In genomic region chr7:7969306-7970112, GRCh38 we compare ENCODE assay signal across 8 cellular contexts. TPM values are rescaled to one million over a fixed set of nuclear protein-coding genes. Genes with fewer than 3 reads are reported as not detected.
DNase-seq lines count a peak whose midpoint lies in the region; ATAC-seq and TF ChIP-seq lines count a peak whose summit lies in the region.

No MANE protein-coding gene starts in this region.

- TF ChIP-seq POLR2A in Peyer's patch (IDR thresholded peaks at IDR 0.05) = no peak

- H3K4me1 Mint-ChIP-seq in activated naive CD4-positive, alpha-beta T cell treated with anti-CD3 and anti-CD28 coated beads, Interleukin-2, amount 10 ng/mL, durations not matched to agents 7 days and 5 days = peaks cover 28% of the 10 kb centered on the region
- H3K4me1 Mint-ChIP-seq in glutamatergic neuron (ENCODE audit: low read depth, unreplicated experiment) = peaks cover under 1% of the 10 kb centered on the region
- peaks cover 11% of the 10 kb centered on the region for H3K4me1 Mint-ChIP-seq in osteocyte (ENCODE audit: unreplicated experiment)

- peak overlapping the region; percentile 81 for H3K27ac Mint-ChIP-seq in activated naive CD4-positive, alpha-beta T cell treated with anti-CD3 and anti-CD28 coated beads, Interleukin-2, amount 10 ng/mL, durations not matched to agents 7 days and 5 days
- H3K27ac Mint-ChIP-seq in glutamatergic neuron (ENCODE audit: unreplicated experiment) (no peak overlapping the region), osteocyte (ENCODE audit: unreplicated experiment) (no peak overlapping the region)

- no peaks in the 10 kb centered on the region for H3K36me3 Mint-ChIP-seq in activated naive CD4-positive, alpha-beta T cell treated with anti-CD3 and anti-CD28 coated beads, Interleukin-2, amount 10 ng/mL, durations not matched to agents 7 days and 5 days
- H3K36me3 Mint-ChIP-seq in glutamatergic neuron (ENCODE audit: unreplicated experiment) (no peaks in the 10 kb centered on the region), osteocyte (ENCODE audit: unreplicated experiment) (no peaks in the 10 kb centered on the region)

- H3K27ac ChIP-seq in Peyer's patch = peak overlapping the region; percentile 89 to 100 (median 97)
- H3K27ac ChIP-seq in upper lobe of right lung = peak overlapping the region; percentile 96

- H3K36me3 ChIP-seq in Peyer's patch (no peaks in the 10 kb centered on the region), upper lobe of right lung (no peaks in the 10 kb centered on the region)

- H3K4me3 ChIP-seq in Peyer's patch (peak overlapping the region; percentile 70 to 100 (median 96)), upper lobe of right lung (peak overlapping the region; percentile 97)

- intact Hi-C loops in upper lobe of right lung (cut with DNase I) = no loop called here

- H3K27me3 Mint-ChIP-seq in activated naive CD4-positive, alpha-beta T cell treated with anti-CD3 and anti-CD28 coated beads, Interleukin-2, amount 10 ng/mL, durations not matched to agents 7 days and 5 days = no peaks in the 10 kb centered on the region
- H3K27me3 Mint-ChIP-seq in glutamatergic neuron (ENCODE audit: unreplicated experiment) = peaks cover 3% of the 10 kb centered on the region
- H3K27me3 Mint-ChIP-seq in osteocyte (ENCODE audit: unreplicated experiment) = no peaks in the 10 kb centered on the region

- H3K4me1 ChIP-seq in Peyer's patch (peaks cover 0 to 12% (median 0%) of the 10 kb centered on the region in 4 donors), upper lobe of right lung (no peaks in the 10 kb centered on the region)

- TF ChIP-seq CTCF in Peyer's patch (IDR thresholded peaks at IDR 0.05) (peak in 3 of 6 experiments; percentile 12 to 15 (median 13)), glutamatergic neuron (IDR thresholded peaks at IDR 0.05; ENCODE audit: partially characterized antibody, unreplicated experiment) (no peak), osteocyte (IDR thresholded peaks at IDR 0.05) (peak; percentile 19), upper lobe of right lung (IDR thresholded peaks at IDR 0.05) (peak; percentile 15)

- H3K9me3 Mint-ChIP-seq in activated naive CD4-positive, alpha-beta T cell treated with anti-CD3 and anti-CD28 coated beads, Interleukin-2, amount 10 ng/mL, durations not matched to agents 7 days and 5 days = no peaks in the 10 kb centered on the region
- H3K9me3 Mint-ChIP-seq in glutamatergic neuron (ENCODE audit: unreplicated experiment) = peaks cover 4% of the 10 kb centered on the region
- H3K9me3 Mint-ChIP-seq in osteocyte (ENCODE audit: unreplicated experiment) = no peaks in the 10 kb centered on the region

- no peaks in the 10 kb centered on the region for H3K9me3 ChIP-seq in Peyer's patch
- H3K9me3 ChIP-seq in upper lobe of right lung = no peaks in the 10 kb centered on the region

- H3K27me3 ChIP-seq in Peyer's patch (no peaks in the 10 kb centered on the region), upper lobe of right lung (no peaks in the 10 kb centered on the region)

- peak overlapping the region; percentile 89 for H3K4me3 Mint-ChIP-seq in activated naive CD4-positive, alpha-beta T cell treated with anti-CD3 and anti-CD28 coated beads, Interleukin-2, amount 10 ng/mL, durations not matched to agents 7 days and 5 days
- H3K4me3 Mint-ChIP-seq in glutamatergic neuron (ENCODE audit: unreplicated experiment) (no peak overlapping the region), osteocyte (ENCODE audit: unreplicated experiment) (peak overlapping the region; percentile 66)

- ATAC-seq in HG03571 (IDR thresholded peaks at IDR 0.05; ENCODE audit: unreplicated experiment) (peak; percentile 5), upper lobe of right lung (peak; percentile 2)

- DNase-seq in NCI-H2107 (lab: John Stamatoyannopoulos, UW) (peak; percentile 22), NCI-H2107 treated with DMSO at 0.1 percent for 48 hours (lab: John Stamatoyannopoulos, UW; ENCODE audit: unreplicated experiment) (no peak), Peyer's patch (peak; percentile 59 to 71 (median 62)), glutamatergic neuron (peak; percentile 43), osteocyte (ENCODE audit: extremely low spot score, unreplicated experiment) (peak; percentile 85), upper lobe of right lung (peak; percentile 79)
- DNase-seq in activated naive CD4-positive, alpha-beta T cell treated with anti-CD3 and anti-CD28 coated beads, Interleukin-2, amount 10 ng/mL, durations not matched to agents 7 days and 5 days = peak; percentile 62

- CTCF ChIA-PET in activated naive CD4-positive, alpha-beta T cell treated with anti-CD3 and anti-CD28 coated beads, Interleukin-2, amount 10 ng/mL, durations not matched to agents 7 days and 5 days (lab: Charles Lee) = interaction anchor here (0.8 to 2.1 kb wide), 7 partner anchors 20 to 288 kb away, joined by 3 to 16 read pairs (median 5); no protein-coding TSS in a partner anchor

RNA-seq across cellular contexts. Expression of gene GLCCI1, which starts 0.9 kb away (rescaled TPM):
- total RNA-seq in Peyer's patch (10 to 100 TPM in 1 of 4 donors, 1 to 10 TPM in 3; 5.1 to 33.8 (median 7.9) TPM), glutamatergic neuron (ENCODE audit: unreplicated experiment) (30.7 TPM), osteocyte (12.3 and 16.8 TPM in 2 replicates), upper lobe of right lung (45.1 TPM)
